Comparison of ENCODE assay signal across 9 cellular contexts in the genomic region with DNA sequence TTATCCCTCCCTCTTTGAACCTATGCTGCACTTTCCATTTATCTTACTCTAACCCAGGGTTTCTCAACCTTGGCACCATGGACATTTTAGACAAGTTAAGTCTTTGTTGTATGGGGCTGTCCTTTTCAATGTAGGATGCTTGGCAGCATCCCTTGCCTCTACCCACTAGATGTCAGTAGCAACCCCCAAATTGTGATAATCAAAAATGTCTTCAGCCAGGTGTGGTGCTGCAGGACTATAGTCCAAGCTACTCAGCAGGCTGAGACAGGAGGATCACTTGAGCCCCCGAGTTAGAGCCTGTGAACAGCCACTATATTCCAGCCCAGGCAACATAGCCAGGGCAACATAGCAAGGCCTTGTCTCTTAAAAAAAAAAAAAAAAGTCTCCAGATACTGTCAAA. TPM values are rescaled to one million over a fixed set of nuclear protein-coding genes. Genes with fewer than 3 reads are reported as not detected.
DNase-seq lines count a peak whose midpoint lies in the region; ATAC-seq and TF ChIP-seq lines count a peak whose summit lies in the region.
"Had no signal": no experiment of that assay in that cellular context is flagged by ENCODE, and none has a peak within 500 bp of the region (broad histone marks: within the 10 kb centered on the region; RNA-seq: fewer than 3 reads in every experiment).

No MANE protein-coding gene starts in this region.

- ATAC-seq in GM19395 (IDR thresholded peaks at IDR 0.05; ENCODE audit: unreplicated experiment) = peak; percentile 58
- ATAC-seq in GM21723 (IDR thresholded peaks at IDR 0.05; ENCODE audit: unreplicated experiment) = no peak
- ATAC-seq in HG03457 (IDR thresholded peaks at IDR 0.05; ENCODE audit: unreplicated experiment) = no peak
- no peak for ATAC-seq in stimulated activated effector memory CD8-positive, alpha-beta T cell treated with anti-CD3 and anti-CD28 coated beads, Interleukin-12 subunit alpha, Interleukin-12 subunit beta, amount 100 ng/mL, for 72 hours

- no peak overlapping the region for H3K9ac ChIP-seq in NT2/D1 (ENCODE audit: insufficient read length, low read depth)

- H3K4me3 ChIP-seq in AG04450 (ENCODE audit: low read depth, low read length) (no peak overlapping the region), NT2/D1 (ENCODE audit: insufficient read length, low read depth) (no peak overlapping the region), foreskin fibroblast (ENCODE audit: low read depth in 1 of 2, low read length in 2 of 2) (no peak overlapping the region)
- H3K4me3 ChIP-seq: esophagus squamous epithelium had no signal

- no peak overlapping the region for H3K27ac Mint-ChIP-seq in stimulated activated effector memory CD8-positive, alpha-beta T cell treated with anti-CD3 and anti-CD28 coated beads, Interleukin-12 subunit alpha, Interleukin-12 subunit beta, amount 100 ng/mL, for 72 hours

- no peaks in the 10 kb centered on the region for H3K4me1 Mint-ChIP-seq in stimulated activated effector memory CD8-positive, alpha-beta T cell treated with anti-CD3 and anti-CD28 coated beads, Interleukin-12 subunit alpha, Interleukin-12 subunit beta, amount 100 ng/mL, for 72 hours

- H3K36me3 ChIP-seq in NT2/D1 (ENCODE audit: insufficient read depth, insufficient read length, low read length) = no peaks in the 10 kb centered on the region
- H3K36me3 ChIP-seq: esophagus squamous epithelium had no signal

- peaks cover 9% of the 10 kb centered on the region for H3K9me3 Mint-ChIP-seq in stimulated activated effector memory CD8-positive, alpha-beta T cell treated with anti-CD3 and anti-CD28 coated beads, Interleukin-12 subunit alpha, Interleukin-12 subunit beta, amount 100 ng/mL, for 72 hours

- H3K36me3 Mint-ChIP-seq in stimulated activated effector memory CD8-positive, alpha-beta T cell treated with anti-CD3 and anti-CD28 coated beads, Interleukin-12 subunit alpha, Interleukin-12 subunit beta, amount 100 ng/mL, for 72 hours = no peaks in the 10 kb centered on the region

- no peak overlapping the region for H3K27ac ChIP-seq in AG04450 (ENCODE audit: low read depth, low read length)
- H3K27ac ChIP-seq: esophagus squamous epithelium had no signal

- DNase-seq in AG04450 (ENCODE audit: low read depth, low spot score) (no peak), NT2/D1 (ENCODE audit: low read depth, low spot score) (peak; percentile 42), foreskin fibroblast (peak; percentile 7 to 54)
- DNase-seq in activated CD4-positive, CD25-positive, alpha-beta regulatory T cell treated with anti-CD3 and anti-CD28 coated beads, Interleukin-2, amount 50 U/mL, for 72 hours = no peak
- no peak for DNase-seq in stimulated activated effector memory CD8-positive, alpha-beta T cell treated with anti-CD3 and anti-CD28 coated beads, Interleukin-12 subunit alpha, Interleukin-12 subunit beta, amount 100 ng/mL, for 72 hours (ENCODE audit: low spot score in 2 of 2)
- DNase-seq: esophagus squamous epithelium had no signal

- CTCF ChIA-PET in AG04450 (lab: Charles Lee) = interaction anchor here (0.7 to 2.1 kb wide), 3 partner anchors 58 to 436 kb away, joined by 4 to 16 read pairs (median 7); no protein-coding TSS in a partner anchor

- no peaks in the 10 kb centered on the region for H3K9me3 ChIP-seq in AG04450 (ENCODE audit: control insufficient read depth, insufficient read depth, low read length)
- no peaks in the 10 kb centered on the region for H3K9me3 ChIP-seq in NT2/D1 (ENCODE audit: insufficient read depth, low read length)
- H3K9me3 ChIP-seq: esophagus squamous epithelium had no signal

- H3K4me3 Mint-ChIP-seq in stimulated activated effector memory CD8-positive, alpha-beta T cell treated with anti-CD3 and anti-CD28 coated beads, Interleukin-12 subunit alpha, Interleukin-12 subunit beta, amount 100 ng/mL, for 72 hours = no peak overlapping the region

- no peaks in the 10 kb centered on the region for H3K4me1 ChIP-seq in NT2/D1 (ENCODE audit: insufficient read depth, insufficient read length)
- H3K4me1 ChIP-seq: esophagus squamous epithelium had no signal

- TF ChIP-seq CTCF in AG04450 (IDR thresholded peaks at IDR 0.05; ENCODE audit: low read depth, low read length) (peak; percentile 53), foreskin fibroblast (IDR thresholded peaks at IDR 0.05; ENCODE audit: low read depth, low read length) (peak; percentile 37)

- POLR2A ChIA-PET in AG04450 (lab: Yijun Ruan, JAX) = no interaction called here

- H3K27me3 ChIP-seq in AG04450 (ENCODE audit: control insufficient read depth, insufficient read depth, low read length) (no peaks in the 10 kb centered on the region), NT2/D1 (ENCODE audit: insufficient read depth, insufficient read length) (no peaks in the 10 kb centered on the region)
- H3K27me3 ChIP-seq: esophagus squamous epithelium had no signal

RNA-seq across cellular contexts. Expression of gene LRCH2, which starts 7.0 kb away (rescaled TPM):
- polyA plus RNA-seq in AG04450 (2011; rRNA removed) = 4.4 and 6.1 TPM in 2 replicates
- 2.6 and 5.6 TPM in 2 replicates for polyA minus RNA-seq in AG04450 (2011; rRNA and poly(A)+ RNA removed)

RNA-seq across cellular contexts. Expression of gene RBMXL3, which starts 37.7 kb away (rescaled TPM):
- not detected in 2 replicates for polyA plus RNA-seq in AG04450 (2011; rRNA removed)
- not detected in 2 replicates for polyA minus RNA-seq in AG04450 (2011; rRNA and poly(A)+ RNA removed)

Comparison
In these comparisons a context has a peak if more than half of its experiments do, and no peak if none do; other contexts are left out.
1. DNase-seq: peak in NT2/D1 (single experiment) and foreskin fibroblast (2 of 2); none in AG04450 (single experiment), activated CD4-positive, CD25-positive, alpha-beta regulatory T cell treated with anti-CD3 and anti-CD28 coated beads, Interleukin-2, amount 50 U/mL, for 72 hours (single experiment) and stimulated activated effector memory CD8-positive, alpha-beta T cell treated with anti-CD3 and anti-CD28 coated beads, Interleukin-12 subunit alpha, Interleukin-12 subunit beta, amount 100 ng/mL, for 72 hours (0 of 2).